ENCODE assay signal across 24 cellular contexts in the genomic region with DNA sequence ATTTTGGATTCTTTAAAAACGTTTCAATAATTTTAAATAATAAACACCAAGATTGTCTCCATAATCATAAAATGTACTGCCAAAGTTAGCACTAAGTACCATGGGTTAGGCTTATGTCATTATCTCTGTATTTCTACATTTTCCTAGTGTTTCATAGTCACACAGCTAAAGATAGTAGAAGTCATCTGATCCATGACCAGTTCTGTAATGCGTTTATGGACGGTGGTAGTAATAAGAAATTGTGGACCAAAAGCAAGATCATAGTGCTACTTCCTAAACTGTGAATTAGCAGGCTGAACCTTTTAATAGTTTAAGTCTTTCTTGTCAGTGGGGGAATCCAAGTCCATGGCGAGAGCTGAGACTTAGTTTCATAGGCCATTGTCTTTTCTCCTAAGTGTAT.
DNase-seq lines count a peak whose midpoint lies in the region; ATAC-seq and TF ChIP-seq lines count a peak whose summit lies in the region.
"Had no signal": no experiment of that assay in that cellular context is flagged by ENCODE, and none has a peak within 500 bp of the region (broad histone marks: within the 10 kb centered on the region; RNA-seq: fewer than 3 reads in every experiment).

No MANE protein-coding gene starts in this region.

- H3K36me3 ChIP-seq in heart left ventricle = no peaks in the 10 kb centered on the region
- no peaks in the 10 kb centered on the region for H3K36me3 ChIP-seq in ovary
- H3K36me3 ChIP-seq: stomach had no signal

- H3K9me3 ChIP-seq in heart left ventricle (peaks cover 0 to under 1% (median 0%) of the 10 kb centered on the region in 12 donors), ovary (no peaks in the 10 kb centered on the region)
- H3K9me3 ChIP-seq: stomach had no signal

- H3K27ac ChIP-seq in heart left ventricle (peak overlapping the region in 11 of 12 donors; percentile 19 to 88 (median 75)), dorsolateral prefrontal cortex (peak overlapping the region; percentile 86 to 99 (median 96)), temporal lobe (ENCODE audit: low read depth, low read length) (peak overlapping the region; percentile 98), ovary (no peak overlapping the region)

- H3K9me3 Mint-ChIP-seq in osteocyte (ENCODE audit: unreplicated experiment) = no peaks in the 10 kb centered on the region
- H3K9me3 Mint-ChIP-seq: activated naive CD8-positive, alpha-beta T cell treated with anti-CD3 and anti-CD28 coated beads, Interleukin-2, amount 50 U/mL, for 24 hours; activated T-cell treated with anti-CD3 and anti-CD28 coated beads, Interleukin-2, amount 50 U/mL, for 24 hours; dendritic cell treated with granulocyte-macrophage colony-stimulating factor and Interleukin-4, amounts not matched to agents 40 ng/mL and 50 ng/mL, for 4 days had no signal

- TF ChIP-seq POLR2A in heart left ventricle (IDR thresholded peaks at IDR 0.05) = no peak
- TF ChIP-seq POLR2A in ovary (IDR thresholded peaks at IDR 0.05) = no peak

- H3K27me3 ChIP-seq in heart left ventricle = no peaks in the 10 kb centered on the region
- no peaks in the 10 kb centered on the region for H3K27me3 ChIP-seq in dorsolateral prefrontal cortex
- H3K27me3 ChIP-seq in ovary = no peaks in the 10 kb centered on the region
- H3K27me3 ChIP-seq: stomach had no signal

- H3K36me3 Mint-ChIP-seq in osteocyte (ENCODE audit: unreplicated experiment) = no peaks in the 10 kb centered on the region
- H3K36me3 Mint-ChIP-seq: CD8-positive, alpha-beta memory T cell; naive thymus-derived CD8-positive, alpha-beta T cell had no signal

- no peak overlapping the region for H3K4me3 Mint-ChIP-seq in osteocyte (ENCODE audit: unreplicated experiment)
- H3K4me3 Mint-ChIP-seq: activated naive CD8-positive, alpha-beta T cell treated with anti-CD3 and anti-CD28 coated beads, Interleukin-2, amount 50 U/mL, for 24 hours; activated T-cell treated with anti-CD3 and anti-CD28 coated beads, Interleukin-2, amount 50 U/mL, for 24 hours; CD8-positive, alpha-beta memory T cell; dendritic cell treated with granulocyte-macrophage colony-stimulating factor and Interleukin-4, amounts not matched to agents 40 ng/mL and 50 ng/mL, for 4 days; naive thymus-derived CD8-positive, alpha-beta T cell had no signal

- 45 to 50% (median 47%) methylated on average over 4 of the region's 4 CpGs for WGBS in heart left ventricle, 4 donors
- WGBS in ovary, 3 donors = 80 to 86% (median 80%) methylated on average over 4 of the region's 4 CpGs

- peak overlapping the region; percentile 91 for H3K27ac Mint-ChIP-seq in osteocyte (ENCODE audit: unreplicated experiment)
- H3K27ac Mint-ChIP-seq: activated naive CD8-positive, alpha-beta T cell treated with anti-CD3 and anti-CD28 coated beads, Interleukin-2, amount 50 U/mL, for 24 hours; activated T-cell treated with anti-CD3 and anti-CD28 coated beads, Interleukin-2, amount 50 U/mL, for 24 hours; CD8-positive, alpha-beta memory T cell; dendritic cell treated with granulocyte-macrophage colony-stimulating factor and Interleukin-4, amounts not matched to agents 40 ng/mL and 50 ng/mL, for 4 days; naive thymus-derived CD8-positive, alpha-beta T cell had no signal

- peaks cover 64% of the 10 kb centered on the region for H3K4me1 Mint-ChIP-seq in osteocyte (ENCODE audit: unreplicated experiment)
- H3K4me1 Mint-ChIP-seq: activated naive CD8-positive, alpha-beta T cell treated with anti-CD3 and anti-CD28 coated beads, Interleukin-2, amount 50 U/mL, for 24 hours; CD8-positive, alpha-beta memory T cell; naive thymus-derived CD8-positive, alpha-beta T cell had no signal

- H3K4me1 ChIP-seq in heart left ventricle = peaks cover 0 to 59% (median 23%) of the 10 kb centered on the region in 12 donors
- peaks cover 5% of the 10 kb centered on the region for H3K4me1 ChIP-seq in ovary (ENCODE audit: insufficient read depth)

- no peak overlapping the region for H3K4me3 ChIP-seq in heart left ventricle
- H3K4me3 ChIP-seq in dorsolateral prefrontal cortex = no peak overlapping the region
- H3K4me3 ChIP-seq in ovary = no peak overlapping the region
- H3K4me3 ChIP-seq: stomach had no signal

- no peaks in the 10 kb centered on the region for H3K27me3 Mint-ChIP-seq in osteocyte (ENCODE audit: unreplicated experiment)
- H3K27me3 Mint-ChIP-seq: activated naive CD8-positive, alpha-beta T cell treated with anti-CD3 and anti-CD28 coated beads, Interleukin-2, amount 50 U/mL, for 24 hours; activated T-cell treated with anti-CD3 and anti-CD28 coated beads, Interleukin-2, amount 50 U/mL, for 24 hours; CD8-positive, alpha-beta memory T cell; dendritic cell treated with granulocyte-macrophage colony-stimulating factor and Interleukin-4, amounts not matched to agents 40 ng/mL and 50 ng/mL, for 4 days had no signal

- intact Hi-C loops in heart left ventricle (cut with DNase I) (loop anchor here in 6 of 10 donors (5.0 to 10.0 kb wide), 9 partner anchors 41 to 544 kb away; a partner anchor contains a TSS), left ventricle myocardium superior (cut with micrococcal nuclease) (loop anchor here (5.0 kb wide), 1 partner anchor 399 kb away; no protein-coding TSS in a partner anchor), dorsolateral prefrontal cortex (cut with DNase I) (loop anchor here (5.0 to 10.0 kb wide), 3 partner anchors 84 to 396 kb away; a partner anchor contains a TSS), ovary (cut with DNase I) (loop anchor here in 1 of 4 donors (10.0 kb wide), 1 partner anchor 226 kb away; no protein-coding TSS in a partner anchor)

- ATAC-seq in heart left ventricle = no peak
- no peak for ATAC-seq in left ventricle myocardium superior
- no peak for ATAC-seq in GM21723 (IDR thresholded peaks at IDR 0.05; ENCODE audit: unreplicated experiment)
- ATAC-seq: activated naive CD8-positive, alpha-beta T cell treated with anti-CD3 and anti-CD28 coated beads, Interleukin-2, amount 50 U/mL, for 24 hours; HCT116; naive thymus-derived CD8-positive, alpha-beta T cell; sciatic nerve had no signal

- no peak for DNase-seq in heart left ventricle
- no peak for DNase-seq in left ventricle myocardium superior
- no peak for DNase-seq in dorsolateral prefrontal cortex
- no peak for DNase-seq in osteocyte (ENCODE audit: extremely low spot score, unreplicated experiment)
- no peak for DNase-seq in cerebellum (ENCODE audit: low spot score)
- no peak for DNase-seq in ovary
- DNase-seq: 8988T; activated CD4-positive, alpha-beta T cell treated with anti-CD3 and anti-CD28 coated beads for 4 hours; activated gamma-delta T cell treated with Interleukin-2 at 50 U/mL for 16 hours; activated naive CD8-positive, alpha-beta T cell treated with anti-CD3 and anti-CD28 coated beads, Interleukin-2, amount 50 U/mL, for 24 hours; activated T-cell treated with anti-CD3 and anti-CD28 coated beads, Interleukin-2, amount 50 U/mL, for 24 hours; CD8-positive, alpha-beta memory T cell; DMS153; glutamatergic neuron; naive thymus-derived CD8-positive, alpha-beta T cell; NCI-H446 treated with DMSO at 0.1 percent for 48 hours; SHP77 treated with DMSO at 0.1 percent for 48 hours; stimulated activated CD8-positive, alpha-beta memory T cell treated with anti-CD3 and anti-CD28 coated beads, Interleukin-4, amount 100 ng/mL, for 48 hours; stomach had no signal

- TF ChIP-seq CTCF in heart left ventricle (IDR thresholded peaks at IDR 0.05) (no peak), dorsolateral prefrontal cortex (IDR thresholded peaks at IDR 0.05 in 54 of 56, conservative IDR thresholded peaks at IDR 0.05 in 2 of 56; ENCODE audit: low read depth in 1 of 56, partially characterized antibody in 56 of 56) (no peak), osteocyte (IDR thresholded peaks at IDR 0.05) (no peak), ovary (IDR thresholded peaks at IDR 0.05) (no peak)

- TF ChIP-seq EP300 in ovary (IDR thresholded peaks at IDR 0.05) = no peak

Comparison
In these comparisons a context has a peak if more than half of its experiments do, and no peak if none do; other contexts are left out.
1. H3K27ac ChIP-seq: peak in heart left ventricle (11 of 12), dorsolateral prefrontal cortex (59 of 59) and temporal lobe (single experiment); none in ovary (0 of 2).